In genomic region chr5:132408456-132408855, GRCh38 we compare ENCODE assay signal across 13 cellular contexts. TPM values are rescaled to one million over a fixed set of nuclear protein-coding genes. Genes with fewer than 3 reads are reported as not detected.
DNase-seq lines count a peak whose midpoint lies in the region; ATAC-seq and TF ChIP-seq lines count a peak whose summit lies in the region.
"Had no signal": no experiment of that assay in that cellular context is flagged by ENCODE, and none has a peak within 500 bp of the region (broad histone marks: within the 10 kb centered on the region; RNA-seq: fewer than 3 reads in every experiment).

No MANE protein-coding gene starts in this region.

- no peak for DNase-seq in left ventricle myocardium inferior
- no peak for DNase-seq in heart right ventricle
- no peak for DNase-seq in colonic mucosa
- no peak for DNase-seq in psoas muscle
- peak in 1 of 2 donors; percentile 78 for DNase-seq in vagina (ENCODE audit: extremely low spot score in 2 of 2)
- no peak for DNase-seq in cerebellar nuclear complex (lab: John Stamatoyannopoulos, UW)
- DNase-seq in NCI-H187 (lab: John Stamatoyannopoulos, UW) = no peak
- no peak for DNase-seq in GM20000 (ENCODE audit: low spot score)
- DNase-seq: esophagus squamous epithelium, NCI-H1930, NCI-H524 had no signal

- no peak for TF ChIP-seq POLR2A in vagina (IDR thresholded peaks at IDR 0.05)

- intact Hi-C loops in left ventricle myocardium inferior (cut with micrococcal nuclease) = no loop called here
- intact Hi-C loops in heart right ventricle (cut with DNase I) = no loop called here
- intact Hi-C loops in colonic mucosa (cut with DNase I) = no loop called here
- intact Hi-C loops in psoas muscle (cut with DNase I) = no loop called here
- intact Hi-C loops in vagina (cut with DNase I) = no loop called here

- H3K9me3 ChIP-seq in left ventricle myocardium inferior (replicated peaks) (no peaks in the 10 kb centered on the region), heart right ventricle (peaks cover 0 to 2% (median 0%) of the 10 kb centered on the region in 11 donors), colonic mucosa (no peaks in the 10 kb centered on the region), psoas muscle (no peaks in the 10 kb centered on the region), vagina (no peaks in the 10 kb centered on the region)
- H3K9me3 ChIP-seq: esophagus squamous epithelium had no signal

- no peak overlapping the region for H3K9ac ChIP-seq in colonic mucosa (ENCODE audit: low read depth in 2 of 2, low read length in 2 of 2)

- 75 to 85% methylated on average over 6 of the region's 6 CpGs for WGBS in heart right ventricle, 2 donors
- WGBS in psoas muscle, 3 donors = 75 to 85% (median 83%) methylated on average over 6 of the region's 6 CpGs

- no peak overlapping the region for H3K4me3 ChIP-seq in left ventricle myocardium inferior
- H3K4me3 ChIP-seq in heart right ventricle = no peak overlapping the region
- no peak overlapping the region for H3K4me3 ChIP-seq in colonic mucosa
- no peak overlapping the region for H3K4me3 ChIP-seq in psoas muscle
- H3K4me3 ChIP-seq in vagina = no peak overlapping the region
- H3K4me3 ChIP-seq: esophagus squamous epithelium, hepatocyte had no signal

- H3K4me1 ChIP-seq in left ventricle myocardium inferior (peaks cover 63% of the 10 kb centered on the region), heart right ventricle (peaks cover 0 to 54% (median 48%) of the 10 kb centered on the region in 9 donors), colonic mucosa (peaks cover 9% of the 10 kb centered on the region), psoas muscle (peaks cover 32% of the 10 kb centered on the region), vagina (peaks cover 36% of the 10 kb centered on the region)

- TF ChIP-seq CTCF in left ventricle myocardium inferior (IDR thresholded peaks at IDR 0.05; ENCODE audit: borderline replicate concordance) (no peak), heart right ventricle (IDR thresholded peaks at IDR 0.05) (no peak), colonic mucosa (IDR thresholded peaks at IDR 0.05) (no peak), psoas muscle (IDR thresholded peaks at IDR 0.05) (no peak), vagina (IDR thresholded peaks at IDR 0.05) (no peak), GM20000 (IDR thresholded peaks at IDR 0.05; ENCODE audit: extremely low read depth, missing control alignments) (no peak)

- H3K27me3 ChIP-seq in left ventricle myocardium inferior (ENCODE audit: low read depth) = no peaks in the 10 kb centered on the region
- H3K27me3 ChIP-seq in heart right ventricle = no peaks in the 10 kb centered on the region
- no peaks in the 10 kb centered on the region for H3K27me3 ChIP-seq in colonic mucosa
- no peaks in the 10 kb centered on the region for H3K27me3 ChIP-seq in psoas muscle (ENCODE audit: insufficient read depth in 3 of 3, low read length in 2 of 3)
- H3K27me3 ChIP-seq in vagina = no peaks in the 10 kb centered on the region
- H3K27me3 ChIP-seq: esophagus squamous epithelium, hepatocyte had no signal

- no peak for ATAC-seq in heart right ventricle
- no peak for ATAC-seq in psoas muscle
- ATAC-seq: WTC11 had no signal

- H3K36me3 ChIP-seq in left ventricle myocardium inferior = no peaks in the 10 kb centered on the region
- no peaks in the 10 kb centered on the region for H3K36me3 ChIP-seq in heart right ventricle
- H3K36me3 ChIP-seq in colonic mucosa = no peaks in the 10 kb centered on the region
- no peaks in the 10 kb centered on the region for H3K36me3 ChIP-seq in psoas muscle (ENCODE audit: insufficient read depth in 1 of 2, low read depth in 1 of 2)
- no peaks in the 10 kb centered on the region for H3K36me3 ChIP-seq in vagina
- H3K36me3 ChIP-seq: esophagus squamous epithelium had no signal

- H3K27ac ChIP-seq in left ventricle myocardium inferior (replicated peaks) = peak overlapping the region; percentile 99
- H3K27ac ChIP-seq in heart right ventricle = peak overlapping the region in 5 of 10 donors; percentile 97 to 100 (median 99)
- H3K27ac ChIP-seq in colonic mucosa = peak overlapping the region; percentile 100
- peak overlapping the region; percentile 96 for H3K27ac ChIP-seq in psoas muscle
- H3K27ac ChIP-seq in vagina = peak overlapping the region; percentile 99
- H3K27ac ChIP-seq: hepatocyte had no signal

RNA-seq across cellular contexts. Expression of gene SLC22A5, which starts 38.9 kb away (rescaled TPM):
- 20.8 TPM for total RNA-seq in left ventricle myocardium inferior
- total RNA-seq in heart right ventricle = 10 to 100 TPM; 10.3 to 36.8 (median 12.5) TPM
- 10 to 100 TPM; 21.2 to 21.8 TPM for polyA plus RNA-seq in heart right ventricle
- total RNA-seq in colonic mucosa = 10 to 100 TPM; 26.0 to 38.6 TPM
- total RNA-seq in psoas muscle = 100 to 1,000 TPM in 1 of 4 donors, 10 to 100 TPM in 3; 26.6 to 145 (median 74.7) TPM
- 10 to 100 TPM; 37.7 to 93.7 (median 60.6) TPM for polyA plus RNA-seq in psoas muscle
- total RNA-seq in vagina = 15.2 TPM
